ENCODE assay signal across 18 cellular contexts in the genomic region with DNA sequence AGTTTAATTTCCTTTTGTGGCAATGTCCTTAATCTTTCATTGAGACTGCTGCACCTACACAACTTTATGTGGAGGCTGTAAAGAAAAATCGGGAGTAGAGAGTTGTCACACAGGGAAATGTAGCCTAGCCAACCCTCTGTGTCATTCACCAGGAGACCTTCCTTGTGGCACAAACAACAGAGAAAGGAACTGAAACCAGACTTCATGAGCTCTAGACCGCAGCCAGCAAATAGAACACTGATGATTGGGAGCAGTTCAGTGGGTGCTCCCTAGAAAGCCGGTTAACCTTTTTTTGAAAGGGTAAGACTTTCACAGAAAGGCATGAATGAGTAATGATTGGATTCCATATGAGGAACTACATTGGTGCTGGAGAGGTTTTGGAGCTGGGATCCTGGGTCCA.
A peak's percentile ranks its signal among the peaks of the same experiment; 100 is the strongest.
DNase-seq lines count a peak whose midpoint lies in the region; ATAC-seq and TF ChIP-seq lines count a peak whose summit lies in the region.
"Had no signal": no experiment of that assay in that cellular context is flagged by ENCODE, and none has a peak within 500 bp of the region (broad histone marks: within the 10 kb centered on the region; RNA-seq: fewer than 3 reads in every experiment).

No MANE protein-coding gene starts in this region.

- peak in 1 of 2 donors; percentile 1 for DNase-seq in trophoblast cell
- DNase-seq in G401 (ENCODE audit: low spot score), result no peak
- no peak for DNase-seq in aorta
- DNase-seq: activated CD4-positive, alpha-beta T cell treated with anti-CD3 and anti-CD28 coated beads for 36 hours; activated T-cell treated with anti-CD3 and anti-CD28 coated beads, Interleukin-2, amount 50 U/mL, for 72 hours; CD8-positive, alpha-beta memory T cell; DND-41; kidney glomerular epithelial cell; MG63; NCI-H187; NCI-H345; stimulated activated naive CD8-positive, alpha-beta T cell treated with anti-CD3 and anti-CD28 coated beads, Interleukin-15, Interleukin-2, amounts not matched to agents 100 U/mL and 50 U/mL, for 24 hours; thyroid gland had no signal

- no peak overlapping the region for H3K14ac ChIP-seq in trophoblast cell (ENCODE audit: low read length)

- H3K79me2 ChIP-seq in trophoblast cell (ENCODE audit: control insufficient read depth, insufficient read depth, low read length, poor library complexity), result no peaks in the 10 kb centered on the region

- no peak overlapping the region for H2BK120ac ChIP-seq in trophoblast cell (ENCODE audit: insufficient read depth, low read length, poor library complexity)

- H2AFZ ChIP-seq in trophoblast cell (ENCODE audit: insufficient read depth, low read length, poor library complexity), result no peak overlapping the region

- H3K18ac ChIP-seq in trophoblast cell (ENCODE audit: low read length), result no peak overlapping the region

- no peak overlapping the region for H2AK5ac ChIP-seq in trophoblast cell (ENCODE audit: low read length)

- H3K79me1 ChIP-seq in trophoblast cell (ENCODE audit: low read length), result no peaks in the 10 kb centered on the region

- ATAC-seq in GM18519 (IDR thresholded peaks at IDR 0.05; ENCODE audit: low FRiP score, unreplicated experiment) (peak; percentile 47), HG02884 (IDR thresholded peaks at IDR 0.05; ENCODE audit: unreplicated experiment) (peak; percentile 57), aorta (ENCODE audit: low FRiP score) (no peak), HG03469 (IDR thresholded peaks at IDR 0.05; ENCODE audit: unreplicated experiment) (no peak)
- ATAC-seq: activated CD4-positive, alpha-beta T cell treated with anti-CD3 and anti-CD28 coated beads for 36 hours; activated T-cell treated with anti-CD3 and anti-CD28 coated beads, Interleukin-2, amount 50 U/mL, for 72 hours; stimulated activated naive CD8-positive, alpha-beta T cell treated with anti-CD3 and anti-CD28 coated beads, Interleukin-15, Interleukin-2, amounts not matched to agents 100 U/mL and 50 U/mL, for 24 hours had no signal

- H3K4me2 ChIP-seq in trophoblast cell (ENCODE audit: low read length), result no peak overlapping the region

- no peak overlapping the region for H2BK12ac ChIP-seq in trophoblast cell (ENCODE audit: low read length)

- no peak overlapping the region for H3K4me3 ChIP-seq in trophoblast cell (ENCODE audit: low read depth, low read length)
- no peak overlapping the region for H3K4me3 ChIP-seq in aorta (ENCODE audit: low read length in 2 of 2)
- H3K4me3 ChIP-seq: MG63, skin epidermis, thyroid gland had no signal

- peaks cover 0 to 2% of the 10 kb centered on the region in 2 experiments for H3K4me1 ChIP-seq in trophoblast cell (ENCODE audit: control insufficient read depth in 1 of 2, insufficient read depth in 2 of 2, low read length in 2 of 2)
- H3K4me1 ChIP-seq in aorta (ENCODE audit: control insufficient read depth in 1 of 2, insufficient read depth in 2 of 2, low read length in 2 of 2), result no peaks in the 10 kb centered on the region
- H3K4me1 ChIP-seq: thyroid gland had no signal

- H3K36me3 ChIP-seq in trophoblast cell (ENCODE audit: control insufficient read depth in 1 of 2, insufficient read depth in 2 of 2, low read length in 2 of 2), result no peaks in the 10 kb centered on the region
- H3K36me3 ChIP-seq in aorta (ENCODE audit: control insufficient read depth in 1 of 2, insufficient read depth in 2 of 2, low read length in 1 of 2), result no peaks in the 10 kb centered on the region
- H3K36me3 ChIP-seq: MG63, thyroid gland had no signal

- no peak overlapping the region for H3K23ac ChIP-seq in trophoblast cell (ENCODE audit: low read length)

- H3K9me3 ChIP-seq in trophoblast cell (ENCODE audit: insufficient read depth, low read depth, low read length), result no peaks in the 10 kb centered on the region
- no peaks in the 10 kb centered on the region for H3K9me3 ChIP-seq in aorta (ENCODE audit: control insufficient read depth, low read length)
- H3K9me3 ChIP-seq: MG63, thyroid gland had no signal

- in situ Hi-C loops in G401 (cut with HindIII; ENCODE audit: low sequenced_read_pairs), result no loop called here

- no peak overlapping the region for H3K4ac ChIP-seq in trophoblast cell (ENCODE audit: low read depth, low read length)

- intact Hi-C loops in aorta (cut with DNase I), result no loop called here

- H2BK5ac ChIP-seq in trophoblast cell (ENCODE audit: low read depth, low read length, poor library complexity), result peak overlapping the region; percentile 40

- no peak overlapping the region for H4K91ac ChIP-seq in trophoblast cell (ENCODE audit: low read depth, low read length)

- no peak overlapping the region for H4K12ac ChIP-seq in trophoblast cell (ENCODE audit: low read depth, low read length)

- no peak overlapping the region for H4K8ac ChIP-seq in trophoblast cell (ENCODE audit: low read depth, low read length)

- H3K9ac ChIP-seq in trophoblast cell (ENCODE audit: low read length), result no peak overlapping the region

- no CpG with 5 or more reads among the region's 3 CpGs for WGBS in trophoblast cell (ENCODE audit: extremely low coverage, insufficient coverage, insufficient read length)
- WGBS in aorta, 2 donors, result 69 to 75% methylated on average over 3 of the region's 3 CpGs

- H3K27ac ChIP-seq in VCaP (peak overlapping the region; percentile 14; the same call in 1 of the 2 replicates), trophoblast cell (ENCODE audit: low read depth, low read length) (no peak overlapping the region), aorta (ENCODE audit: low read depth in 1 of 2, low read length in 2 of 2) (no peak overlapping the region)
- H3K27ac ChIP-seq: skin epidermis, thyroid gland had no signal

- TF ChIP-seq CTCF in VCaP (conservative IDR thresholded peaks at IDR 0.05), result no peak

- no peaks in the 10 kb centered on the region for H3K27me3 ChIP-seq in trophoblast cell (ENCODE audit: insufficient read depth, low read length)
- no peaks in the 10 kb centered on the region for H3K27me3 ChIP-seq in aorta (ENCODE audit: control insufficient read depth in 1 of 2, insufficient read depth in 2 of 2, low read length in 1 of 2)
- H3K27me3 ChIP-seq: MG63, thyroid gland had no signal

Comparison
In these comparisons a context has a peak if more than half of its experiments do, and no peak if none do; other contexts are left out.
1. ATAC-seq: peak in GM18519 (single experiment) and HG02884 (single experiment); none in aorta (single experiment) and HG03469 (single experiment).